Comparison of ENCODE assay signal across 1 cellular context in the genomic region with DNA sequence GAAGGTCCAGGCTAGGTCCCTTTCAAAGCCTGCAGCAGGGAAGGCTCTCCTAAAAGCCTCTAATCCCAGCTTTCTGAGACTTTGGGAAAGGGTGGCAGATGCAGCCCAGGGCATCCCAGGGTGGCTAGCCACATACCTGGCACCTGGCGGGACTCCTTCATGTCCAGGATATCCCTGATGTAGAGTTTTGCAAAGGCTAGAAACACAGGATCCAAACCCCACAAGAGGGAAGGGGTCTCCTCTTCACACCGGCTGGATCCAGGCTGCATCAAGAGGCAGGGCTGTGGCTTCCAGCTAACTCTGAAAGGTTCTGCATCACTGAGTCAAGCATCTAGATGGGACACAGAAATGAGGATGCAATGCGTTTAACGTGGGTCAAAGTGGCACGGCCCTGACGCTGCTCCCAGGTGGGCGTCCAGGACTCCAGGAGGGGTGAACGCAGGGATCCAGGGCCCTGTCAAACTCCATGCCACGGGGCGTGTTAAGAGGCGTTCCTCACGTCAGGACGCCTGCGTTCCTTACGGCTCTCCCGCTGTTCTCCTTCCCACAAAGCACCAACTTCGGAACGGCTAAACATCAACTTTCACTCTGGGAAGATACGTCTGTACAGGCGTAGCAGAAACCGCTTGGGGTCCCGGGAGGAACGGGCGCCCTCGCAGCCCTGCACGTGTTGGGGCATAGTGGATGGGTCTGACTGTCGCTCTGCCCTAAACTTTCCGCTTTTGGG.
TF ChIP-seq lines count a peak whose summit lies in the region.

No MANE protein-coding gene starts in this region.

TF ChIP-seq in IMR-90, 13 proteins besides CTCF, POLR2A, EP300 and RAD21:
- TF ChIP-seq MXI1 (IDR thresholded peaks at IDR 0.05; ENCODE audit: borderline replicate concordance, low read depth, low read length) (peak; percentile 86; the same call in 1 of the 2 replicates), RFX5 (IDR thresholded peaks at IDR 0.05; ENCODE audit: low read depth, low read length) (no peak), BHLHE40 (IDR thresholded peaks at IDR 0.05; ENCODE audit: low read depth, low read length) (peak; percentile 81; the same call in 1 of the 2 replicates), NFE2L2 (IDR thresholded peaks at IDR 0.05; ENCODE audit: low read depth, low read length) (no peak), RCOR1 (IDR thresholded peaks at IDR 0.05; ENCODE audit: insufficient replicate concordance, low read length) (no peak), MAFK (IDR thresholded peaks at IDR 0.05; ENCODE audit: low read depth, low read length) (no peak)
- TF ChIP-seq, protein P1, sequence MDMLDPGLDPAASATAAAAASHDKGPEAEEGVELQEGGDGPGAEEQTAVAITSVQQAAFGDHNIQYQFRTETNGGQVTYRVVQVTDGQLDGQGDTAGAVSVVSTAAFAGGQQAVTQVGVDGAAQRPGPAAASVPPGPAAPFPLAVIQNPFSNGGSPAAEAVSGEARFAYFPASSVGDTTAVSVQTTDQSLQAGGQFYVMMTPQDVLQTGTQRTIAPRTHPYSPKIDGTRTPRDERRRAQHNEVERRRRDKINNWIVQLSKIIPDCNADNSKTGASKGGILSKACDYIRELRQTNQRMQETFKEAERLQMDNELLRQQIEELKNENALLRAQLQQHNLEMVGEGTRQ (IDR thresholded peaks at IDR 0.05; ENCODE audit: low read depth, low read length): 0 out of 2 replicates have a peak, but pooled peaks have one; percentile 15
- TF ChIP-seq, protein P2, sequence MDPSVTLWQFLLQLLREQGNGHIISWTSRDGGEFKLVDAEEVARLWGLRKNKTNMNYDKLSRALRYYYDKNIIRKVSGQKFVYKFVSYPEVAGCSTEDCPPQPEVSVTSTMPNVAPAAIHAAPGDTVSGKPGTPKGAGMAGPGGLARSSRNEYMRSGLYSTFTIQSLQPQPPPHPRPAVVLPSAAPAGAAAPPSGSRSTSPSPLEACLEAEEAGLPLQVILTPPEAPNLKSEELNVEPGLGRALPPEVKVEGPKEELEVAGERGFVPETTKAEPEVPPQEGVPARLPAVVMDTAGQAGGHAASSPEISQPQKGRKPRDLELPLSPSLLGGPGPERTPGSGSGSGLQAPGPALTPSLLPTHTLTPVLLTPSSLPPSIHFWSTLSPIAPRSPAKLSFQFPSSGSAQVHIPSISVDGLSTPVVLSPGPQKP (IDR thresholded peaks at IDR 0.05; ENCODE audit: borderline replicate concordance, low read depth, low read length): no peak
